ENCODE assay signal across 9 cellular contexts in genomic region chr5:787857-788233, GRCh38. TPM values are rescaled to one million over a fixed set of nuclear protein-coding genes. Genes with fewer than 3 reads are reported as not detected.
"Had no signal": no experiment of that assay in that cellular context is flagged by ENCODE, and none has a peak within 500 bp of the region (broad histone marks: within the 10 kb centered on the region; RNA-seq: fewer than 3 reads in every experiment).

No MANE protein-coding gene starts in this region.

RNA-seq across cellular contexts. Expression of gene ZDHHC11B, which starts 3.3 kb away (rescaled TPM):
- total RNA-seq: dermis microvascular lymphatic vessel endothelial cell, endothelial cell of umbilical vein, epithelial cell of proximal tubule, fibroblast of villous mesenchyme, foreskin keratinocyte, lung microvascular endothelial cell, myocyte had no signal
- polyA plus RNA-seq: endothelial cell of umbilical vein, fibroblast of lung, foreskin keratinocyte, immature natural killer cell had no signal
